ENCODE assay signal across 6 cellular contexts in the genomic region with DNA sequence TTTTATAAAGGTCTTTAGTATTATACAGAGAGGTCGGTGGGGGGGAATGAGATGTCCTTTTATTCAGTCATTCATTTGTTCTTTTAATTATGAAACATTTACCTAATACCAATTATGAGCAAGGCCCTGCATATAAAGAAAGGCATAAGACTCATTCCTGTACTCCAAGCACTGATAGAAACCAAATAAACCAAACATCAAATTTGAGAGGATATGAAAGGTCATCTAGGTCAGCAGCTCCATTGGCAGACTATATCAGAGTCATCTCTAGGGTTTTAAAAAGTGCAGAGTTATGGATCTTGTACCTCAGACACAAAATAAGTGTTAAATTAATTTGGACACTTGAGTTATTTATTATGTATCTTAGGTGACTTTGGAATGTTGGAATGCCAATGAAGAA.
"Had no signal": no experiment of that assay in that cellular context is flagged by ENCODE, and none has a peak within 500 bp of the region (broad histone marks: within the 10 kb centered on the region; RNA-seq: fewer than 3 reads in every experiment).

No MANE protein-coding gene starts in this region.

- H3K9me3 Mint-ChIP-seq: IgD-negative memory B cell had no signal

- H3K27me3 Mint-ChIP-seq: IgD-negative memory B cell had no signal

- H3K27ac Mint-ChIP-seq: IgD-negative memory B cell had no signal

- H3K4me3 Mint-ChIP-seq: IgD-negative memory B cell had no signal

- FAIRE-seq: HepG2, HTR-8/SVneo, K562 had no signal

- ATAC-seq: HepG2, K562 had no signal

- DNase-seq: IMR-90, KBM-7 had no signal
